ENCODE assay signal across 15 cellular contexts in genomic region chr19:6250024-6250605, GRCh38. TPM values are rescaled to one million over a fixed set of nuclear protein-coding genes. Genes with fewer than 3 reads are reported as not detected.
DNase-seq lines count a peak whose midpoint lies in the region; ATAC-seq and TF ChIP-seq lines count a peak whose summit lies in the region.
"Had no signal": no experiment of that assay in that cellular context is flagged by ENCODE, and none has a peak within 500 bp of the region (broad histone marks: within the 10 kb centered on the region; RNA-seq: fewer than 3 reads in every experiment).

No MANE protein-coding gene starts in this region.

- H3K27me3 ChIP-seq in neutrophil, result no peaks in the 10 kb centered on the region
- no peaks in the 10 kb centered on the region for H3K27me3 ChIP-seq in uterus
- H3K27me3 ChIP-seq: heart right ventricle had no signal

- intact Hi-C loops in activated CD4-positive, alpha-beta T cell treated with anti-CD3 and anti-CD28 coated beads for 36 hours (cut with DNase I, micrococcal nuclease), result no loop called here
- intact Hi-C loops in uterus (cut with DNase I; ENCODE audit: low total_unique reads), result no loop called here

- no peaks in the 10 kb centered on the region for H3K9me3 ChIP-seq in neutrophil
- H3K9me3 ChIP-seq in uterus, result no peaks in the 10 kb centered on the region

- peaks cover 23% of the 10 kb centered on the region for H3K36me3 Mint-ChIP-seq in activated CD4-positive, alpha-beta T cell treated with anti-CD3 and anti-CD28 coated beads for 36 hours (ENCODE audit: low read depth)
- H3K36me3 Mint-ChIP-seq in effector memory CD8-positive, alpha-beta T cell (ENCODE audit: insufficient read depth), result peaks cover 9% of the 10 kb centered on the region

- peaks cover 50% of the 10 kb centered on the region for H3K4me1 Mint-ChIP-seq in activated CD4-positive, alpha-beta T cell treated with anti-CD3 and anti-CD28 coated beads for 36 hours
- peaks cover 26 to 35% of the 10 kb centered on the region in 2 donors for H3K4me1 Mint-ChIP-seq in effector memory CD8-positive, alpha-beta T cell (ENCODE audit: low read depth in 2 of 2)

- H3K27ac Mint-ChIP-seq in activated CD4-positive, alpha-beta T cell treated with anti-CD3 and anti-CD28 coated beads for 36 hours, result no peak overlapping the region
- H3K27ac Mint-ChIP-seq in effector memory CD8-positive, alpha-beta T cell, result no peak overlapping the region

- no peaks in the 10 kb centered on the region for H3K9me3 Mint-ChIP-seq in activated CD4-positive, alpha-beta T cell treated with anti-CD3 and anti-CD28 coated beads for 36 hours (ENCODE audit: low read depth)
- no peaks in the 10 kb centered on the region for H3K9me3 Mint-ChIP-seq in effector memory CD8-positive, alpha-beta T cell

- H3K36me3 ChIP-seq in neutrophil (no peaks in the 10 kb centered on the region), uterus (no peaks in the 10 kb centered on the region)

- CTCF ChIA-PET in activated CD4-positive, alpha-beta T cell treated with anti-CD3 and anti-CD28 coated beads for 36 hours (lab: Charles Lee), result no interaction called here

- peak overlapping the region; percentile 69 for H3K27ac ChIP-seq in neutrophil
- no peak overlapping the region for H3K27ac ChIP-seq in uterus
- H3K27ac ChIP-seq: HL-60 had no signal

- peak; percentile 57 for ATAC-seq in activated CD4-positive, alpha-beta T cell treated with anti-CD3 and anti-CD28 coated beads for 36 hours
- no peak for ATAC-seq in effector memory CD8-positive, alpha-beta T cell (replicated peaks)
- ATAC-seq: Right ventricle myocardium inferior had no signal

- H3K4me3 ChIP-seq in choroid plexus epithelial cell (ENCODE audit: low read depth, low read length), result no peak overlapping the region
- no peak overlapping the region for H3K4me3 ChIP-seq in neutrophil (ENCODE audit: low read depth in 1 of 2, low read length in 1 of 2)
- no peak overlapping the region for H3K4me3 ChIP-seq in uterus
- H3K4me3 ChIP-seq: heart right ventricle had no signal

- H3K4me1 ChIP-seq in neutrophil (ENCODE audit: control insufficient read depth in 1 of 2, insufficient read depth in 1 of 2, low read depth in 1 of 2, low read length in 1 of 2), result peaks cover 34 to 41% of the 10 kb centered on the region in 2 experiments
- H3K4me1 ChIP-seq in uterus, result peaks cover 7 to 17% of the 10 kb centered on the region in 2 donors

- no peaks in the 10 kb centered on the region for H3K27me3 Mint-ChIP-seq in activated CD4-positive, alpha-beta T cell treated with anti-CD3 and anti-CD28 coated beads for 36 hours
- H3K27me3 Mint-ChIP-seq in effector memory CD8-positive, alpha-beta T cell, result no peaks in the 10 kb centered on the region

- no peak for TF ChIP-seq POLR2A in uterus (IDR thresholded peaks at IDR 0.05)

- DNase-seq in activated CD4-positive, alpha-beta T cell treated with anti-CD3 and anti-CD28 coated beads for 36 hours, result no peak
- DNase-seq in activated CD4-positive, alpha-beta T cell treated with anti-CD3 and anti-CD28 coated beads, Interleukin-2, amount 50 U/mL, for 48 hours, result no peak
- peak; percentile 60 for DNase-seq in RPMI7951 (ENCODE audit: low read depth)
- peak; percentile 46 for DNase-seq in choroid plexus epithelial cell (ENCODE audit: low read depth)
- DNase-seq in uterus, result no peak
- DNase-seq in effector memory CD8-positive, alpha-beta T cell, result no peak
- DNase-seq in HK-2 (ENCODE audit: unreplicated experiment), result no peak
- DNase-seq: 8988T; activated CD4-positive, alpha-beta T cell treated with anti-CD3 and anti-CD28 coated beads for 4 hours; heart right ventricle; KBM-7; NCI-H1105 had no signal

- no peak for TF ChIP-seq CTCF in choroid plexus epithelial cell (conservative IDR thresholded peaks at IDR 0.05; ENCODE audit: low read depth, low read length)
- TF ChIP-seq CTCF in neutrophil (IDR thresholded peaks at IDR 0.05), result no peak
- TF ChIP-seq CTCF in uterus (IDR thresholded peaks at IDR 0.05), result no peak

- no peak overlapping the region for H3K4me3 Mint-ChIP-seq in activated CD4-positive, alpha-beta T cell treated with anti-CD3 and anti-CD28 coated beads for 36 hours
- H3K4me3 Mint-ChIP-seq in effector memory CD8-positive, alpha-beta T cell, result no peak overlapping the region

- POLR2A ChIA-PET in activated CD4-positive, alpha-beta T cell treated with anti-CD3 and anti-CD28 coated beads for 36 hours (lab: Charles Lee), result no interaction called here

RNA-seq across cellular contexts. Expression of gene MLLT1, which starts 29.7 kb away (rescaled TPM):
- 10 to 100 TPM; 45.0 to 46.6 TPM for total RNA-seq in activated CD4-positive, alpha-beta T cell treated with anti-CD3 and anti-CD28 coated beads for 36 hours
- total RNA-seq in RPMI7951 (2014; rRNA removed; shearing (Covaris generic)), result 7.8 and 8.8 TPM in 2 replicates
- total RNA-seq in uterus, result 100 to 1,000 TPM in 1 of 4 donors, 10 to 100 TPM in 2, 1 to 10 TPM in 1; 5.9 to 103 (median 13.3) TPM

Comparison
In these comparisons a context has a peak if more than half of its experiments do, and no peak if none do; other contexts are left out.
1. DNase-seq: peak in RPMI7951 (single experiment) and choroid plexus epithelial cell (single experiment); none in activated CD4-positive, alpha-beta T cell treated with anti-CD3 and anti-CD28 coated beads for 36 hours (single experiment), activated CD4-positive, alpha-beta T cell treated with anti-CD3 and anti-CD28 coated beads, Interleukin-2, amount 50 U/mL, for 48 hours (0 of 2), uterus (0 of 2), effector memory CD8-positive, alpha-beta T cell (0 of 3) and HK-2 (single experiment).